In the genomic region with DNA sequence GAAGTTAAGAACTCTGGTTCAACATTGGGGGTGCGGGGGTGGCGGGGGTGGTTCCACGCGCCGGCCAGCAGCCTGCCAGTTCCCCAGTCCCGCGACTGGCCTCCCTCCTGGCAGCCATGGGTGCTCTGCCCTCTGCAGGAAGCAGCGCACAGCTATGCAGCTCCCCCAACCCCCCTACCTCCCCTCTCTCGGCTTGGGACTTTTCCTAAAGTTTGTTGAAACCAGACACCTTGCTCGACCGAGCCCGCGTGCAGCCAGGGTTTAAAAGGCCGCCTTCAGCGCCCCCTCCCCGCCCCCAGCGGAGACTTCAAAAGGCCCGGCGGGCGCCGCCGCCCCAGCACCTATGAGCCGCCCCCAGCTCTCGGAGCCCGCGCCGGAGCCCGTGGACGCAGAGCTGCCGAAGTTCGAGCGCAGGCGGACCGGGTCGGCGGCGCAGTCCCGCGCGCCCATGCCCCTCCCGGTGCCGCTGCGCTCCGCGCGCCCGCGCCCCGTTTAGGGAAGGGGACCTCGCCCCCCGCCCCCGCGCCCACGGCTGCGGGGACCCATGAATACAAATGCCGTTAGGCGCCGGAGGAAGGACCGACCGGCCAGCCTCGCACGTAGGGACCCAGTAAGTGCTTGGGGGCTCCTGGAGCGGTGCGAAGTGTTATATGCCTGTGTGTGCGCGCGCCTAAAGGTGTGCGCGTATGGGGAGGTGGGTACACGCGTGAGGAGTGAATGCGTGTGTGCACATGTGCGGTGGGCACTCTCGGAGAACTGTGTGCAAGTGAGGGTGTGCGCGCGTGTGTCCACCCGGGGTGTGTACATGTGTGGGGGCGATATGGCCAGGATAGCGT, we compare ENCODE assay signal across 1 cellular context.
TF ChIP-seq lines count a peak whose summit lies in the region.

No MANE protein-coding gene starts in this region.

TF ChIP-seq in HepG2, 621 proteins besides CTCF, POLR2A, EP300 and RAD21 (continued from another document and continues in another):
- TF ChIP-seq, protein P1, sequence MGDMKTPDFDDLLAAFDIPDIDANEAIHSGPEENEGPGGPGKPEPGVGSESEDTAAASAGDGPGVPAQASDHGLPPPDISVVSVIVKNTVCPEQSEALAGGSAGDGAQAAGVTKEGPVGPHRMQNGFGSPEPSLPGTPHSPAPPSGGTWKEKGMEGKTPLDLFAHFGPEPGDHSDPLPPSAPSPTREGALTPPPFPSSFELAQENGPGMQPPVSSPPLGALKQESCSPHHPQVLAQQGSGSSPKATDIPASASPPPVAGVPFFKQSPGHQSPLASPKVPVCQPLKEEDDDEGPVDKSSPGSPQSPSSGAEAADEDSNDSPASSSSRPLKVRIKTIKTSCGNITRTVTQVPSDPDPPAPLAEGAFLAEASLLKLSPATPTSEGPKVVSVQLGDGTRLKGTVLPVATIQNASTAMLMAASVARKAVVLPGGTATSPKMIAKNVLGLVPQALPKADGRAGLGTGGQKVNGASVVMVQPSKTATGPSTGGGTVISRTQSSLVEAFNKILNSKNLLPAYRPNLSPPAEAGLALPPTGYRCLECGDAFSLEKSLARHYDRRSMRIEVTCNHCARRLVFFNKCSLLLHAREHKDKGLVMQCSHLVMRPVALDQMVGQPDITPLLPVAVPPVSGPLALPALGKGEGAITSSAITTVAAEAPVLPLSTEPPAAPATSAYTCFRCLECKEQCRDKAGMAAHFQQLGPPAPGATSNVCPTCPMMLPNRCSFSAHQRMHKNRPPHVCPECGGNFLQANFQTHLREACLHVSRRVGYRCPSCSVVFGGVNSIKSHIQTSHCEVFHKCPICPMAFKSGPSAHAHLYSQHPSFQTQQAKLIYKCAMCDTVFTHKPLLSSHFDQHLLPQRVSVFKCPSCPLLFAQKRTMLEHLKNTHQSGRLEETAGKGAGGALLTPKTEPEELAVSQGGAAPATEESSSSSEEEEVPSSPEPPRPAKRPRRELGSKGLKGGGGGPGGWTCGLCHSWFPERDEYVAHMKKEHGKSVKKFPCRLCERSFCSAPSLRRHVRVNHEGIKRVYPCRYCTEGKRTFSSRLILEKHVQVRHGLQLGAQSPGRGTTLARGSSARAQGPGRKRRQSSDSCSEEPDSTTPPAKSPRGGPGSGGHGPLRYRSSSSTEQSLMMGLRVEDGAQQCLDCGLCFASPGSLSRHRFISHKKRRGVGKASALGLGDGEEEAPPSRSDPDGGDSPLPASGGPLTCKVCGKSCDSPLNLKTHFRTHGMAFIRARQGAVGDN (CRISPR knock-in tag; IDR thresholded peaks at IDR 0.05) = peak; percentile 85
- TF ChIP-seq HOXA3 (CRISPR knock-in tag; IDR thresholded peaks at IDR 0.05) (peak; percentile 79; the same call in 1 of the 2 replicates), STAG1 (CRISPR knock-in tag; IDR thresholded peaks at IDR 0.05) (peak; percentile 81), POLR2AphosphoS5 (IDR thresholded peaks at IDR 0.05; ENCODE audit: low read depth, low read length) (peak; percentile 62; the same call in 1 of the 2 replicates), FOSL2 (CRISPR knock-in tag; IDR thresholded peaks at IDR 0.05) (peak; percentile 39), ZSCAN31 (CRISPR knock-in tag; IDR thresholded peaks at IDR 0.05; ENCODE audit: low read depth) (peak; percentile 80), ZNF292 (CRISPR knock-in tag; IDR thresholded peaks at IDR 0.05; ENCODE audit: borderline replicate concordance, low read depth) (peak; percentile 64; the same call in 1 of the 2 replicates), ZNF329 (CRISPR knock-in tag; IDR thresholded peaks at IDR 0.05; ENCODE audit: low read depth) (peak; percentile 56; the same call in 1 of the 2 replicates), ARNT2 (CRISPR knock-in tag; IDR thresholded peaks at IDR 0.05; ENCODE audit: low read depth) (peak; percentile 73), FOXA3 (CRISPR knock-in tag; IDR thresholded peaks at IDR 0.05) (peak; percentile 42; the same call in 1 of the 2 replicates), HNRNPL (IDR thresholded peaks at IDR 0.05; ENCODE audit: low read depth, low read length) (peak; percentile 80), ZNF33A (CRISPR knock-in tag; IDR thresholded peaks at IDR 0.05; ENCODE audit: borderline replicate concordance) (no peak), PHF20 (CRISPR knock-in tag; IDR thresholded peaks at IDR 0.05) (0 out of 2 replicates have a peak, but pooled peaks have one; percentile 11), ZSCAN25 (CRISPR knock-in tag; IDR thresholded peaks at IDR 0.05) (peak; percentile 82), ZNF160 (CRISPR knock-in tag; IDR thresholded peaks at IDR 0.05) (no peak)
- TF ChIP-seq, protein P2, sequence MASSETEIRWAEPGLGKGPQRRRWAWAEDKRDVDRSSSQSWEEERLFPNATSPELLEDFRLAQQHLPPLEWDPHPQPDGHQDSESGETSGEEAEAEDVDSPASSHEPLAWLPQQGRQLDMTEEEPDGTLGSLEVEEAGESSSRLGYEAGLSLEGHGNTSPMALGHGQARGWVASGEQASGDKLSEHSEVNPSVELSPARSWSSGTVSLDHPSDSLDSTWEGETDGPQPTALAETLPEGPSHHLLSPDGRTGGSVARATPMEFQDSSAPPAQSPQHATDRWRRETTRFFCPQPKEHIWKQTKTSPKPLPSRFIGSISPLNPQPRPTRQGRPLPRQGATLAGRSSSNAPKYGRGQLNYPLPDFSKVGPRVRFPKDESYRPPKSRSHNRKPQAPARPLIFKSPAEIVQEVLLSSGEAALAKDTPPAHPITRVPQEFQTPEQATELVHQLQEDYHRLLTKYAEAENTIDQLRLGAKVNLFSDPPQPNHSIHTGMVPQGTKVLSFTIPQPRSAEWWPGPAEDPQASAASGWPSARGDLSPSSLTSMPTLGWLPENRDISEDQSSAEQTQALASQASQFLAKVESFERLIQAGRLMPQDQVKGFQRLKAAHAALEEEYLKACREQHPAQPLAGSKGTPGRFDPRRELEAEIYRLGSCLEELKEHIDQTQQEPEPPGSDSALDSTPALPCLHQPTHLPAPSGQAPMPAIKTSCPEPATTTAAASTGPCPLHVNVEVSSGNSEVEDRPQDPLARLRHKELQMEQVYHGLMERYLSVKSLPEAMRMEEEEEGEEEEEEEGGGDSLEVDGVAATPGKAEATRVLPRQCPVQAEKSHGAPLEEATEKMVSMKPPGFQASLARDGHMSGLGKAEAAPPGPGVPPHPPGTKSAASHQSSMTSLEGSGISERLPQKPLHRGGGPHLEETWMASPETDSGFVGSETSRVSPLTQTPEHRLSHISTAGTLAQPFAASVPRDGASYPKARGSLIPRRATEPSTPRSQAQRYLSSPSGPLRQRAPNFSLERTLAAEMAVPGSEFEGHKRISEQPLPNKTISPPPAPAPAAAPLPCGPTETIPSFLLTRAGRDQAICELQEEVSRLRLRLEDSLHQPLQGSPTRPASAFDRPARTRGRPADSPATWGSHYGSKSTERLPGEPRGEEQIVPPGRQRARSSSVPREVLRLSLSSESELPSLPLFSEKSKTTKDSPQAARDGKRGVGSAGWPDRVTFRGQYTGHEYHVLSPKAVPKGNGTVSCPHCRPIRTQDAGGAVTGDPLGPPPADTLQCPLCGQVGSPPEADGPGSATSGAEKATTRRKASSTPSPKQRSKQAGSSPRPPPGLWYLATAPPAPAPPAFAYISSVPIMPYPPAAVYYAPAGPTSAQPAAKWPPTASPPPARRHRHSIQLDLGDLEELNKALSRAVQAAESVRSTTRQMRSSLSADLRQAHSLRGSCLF (CRISPR knock-in tag; IDR thresholded peaks at IDR 0.05; ENCODE audit: borderline replicate concordance) = 0 out of 2 replicates have a peak, but pooled peaks have one; percentile 43
- TF ChIP-seq, protein P3, sequence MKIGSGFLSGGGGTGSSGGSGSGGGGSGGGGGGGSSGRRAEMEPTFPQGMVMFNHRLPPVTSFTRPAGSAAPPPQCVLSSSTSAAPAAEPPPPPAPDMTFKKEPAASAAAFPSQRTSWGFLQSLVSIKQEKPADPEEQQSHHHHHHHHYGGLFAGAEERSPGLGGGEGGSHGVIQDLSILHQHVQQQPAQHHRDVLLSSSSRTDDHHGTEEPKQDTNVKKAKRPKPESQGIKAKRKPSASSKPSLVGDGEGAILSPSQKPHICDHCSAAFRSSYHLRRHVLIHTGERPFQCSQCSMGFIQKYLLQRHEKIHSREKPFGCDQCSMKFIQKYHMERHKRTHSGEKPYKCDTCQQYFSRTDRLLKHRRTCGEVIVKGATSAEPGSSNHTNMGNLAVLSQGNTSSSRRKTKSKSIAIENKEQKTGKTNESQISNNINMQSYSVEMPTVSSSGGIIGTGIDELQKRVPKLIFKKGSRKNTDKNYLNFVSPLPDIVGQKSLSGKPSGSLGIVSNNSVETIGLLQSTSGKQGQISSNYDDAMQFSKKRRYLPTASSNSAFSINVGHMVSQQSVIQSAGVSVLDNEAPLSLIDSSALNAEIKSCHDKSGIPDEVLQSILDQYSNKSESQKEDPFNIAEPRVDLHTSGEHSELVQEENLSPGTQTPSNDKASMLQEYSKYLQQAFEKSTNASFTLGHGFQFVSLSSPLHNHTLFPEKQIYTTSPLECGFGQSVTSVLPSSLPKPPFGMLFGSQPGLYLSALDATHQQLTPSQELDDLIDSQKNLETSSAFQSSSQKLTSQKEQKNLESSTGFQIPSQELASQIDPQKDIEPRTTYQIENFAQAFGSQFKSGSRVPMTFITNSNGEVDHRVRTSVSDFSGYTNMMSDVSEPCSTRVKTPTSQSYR (CRISPR knock-in tag; IDR thresholded peaks at IDR 0.05; ENCODE audit: borderline replicate concordance) = peak; percentile 88; the same call in 1 of the 2 replicates
- TF ChIP-seq, protein P4, sequence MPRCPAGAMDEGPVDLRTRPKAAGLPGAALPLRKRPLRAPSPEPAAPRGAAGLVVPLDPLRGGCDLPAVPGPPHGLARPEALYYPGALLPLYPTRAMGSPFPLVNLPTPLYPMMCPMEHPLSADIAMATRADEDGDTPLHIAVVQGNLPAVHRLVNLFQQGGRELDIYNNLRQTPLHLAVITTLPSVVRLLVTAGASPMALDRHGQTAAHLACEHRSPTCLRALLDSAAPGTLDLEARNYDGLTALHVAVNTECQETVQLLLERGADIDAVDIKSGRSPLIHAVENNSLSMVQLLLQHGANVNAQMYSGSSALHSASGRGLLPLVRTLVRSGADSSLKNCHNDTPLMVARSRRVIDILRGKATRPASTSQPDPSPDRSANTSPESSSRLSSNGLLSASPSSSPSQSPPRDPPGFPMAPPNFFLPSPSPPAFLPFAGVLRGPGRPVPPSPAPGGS (CRISPR knock-in tag; IDR thresholded peaks at IDR 0.05) = peak; percentile 75; the same call in 1 of the 2 replicates
- TF ChIP-seq, protein P5, sequence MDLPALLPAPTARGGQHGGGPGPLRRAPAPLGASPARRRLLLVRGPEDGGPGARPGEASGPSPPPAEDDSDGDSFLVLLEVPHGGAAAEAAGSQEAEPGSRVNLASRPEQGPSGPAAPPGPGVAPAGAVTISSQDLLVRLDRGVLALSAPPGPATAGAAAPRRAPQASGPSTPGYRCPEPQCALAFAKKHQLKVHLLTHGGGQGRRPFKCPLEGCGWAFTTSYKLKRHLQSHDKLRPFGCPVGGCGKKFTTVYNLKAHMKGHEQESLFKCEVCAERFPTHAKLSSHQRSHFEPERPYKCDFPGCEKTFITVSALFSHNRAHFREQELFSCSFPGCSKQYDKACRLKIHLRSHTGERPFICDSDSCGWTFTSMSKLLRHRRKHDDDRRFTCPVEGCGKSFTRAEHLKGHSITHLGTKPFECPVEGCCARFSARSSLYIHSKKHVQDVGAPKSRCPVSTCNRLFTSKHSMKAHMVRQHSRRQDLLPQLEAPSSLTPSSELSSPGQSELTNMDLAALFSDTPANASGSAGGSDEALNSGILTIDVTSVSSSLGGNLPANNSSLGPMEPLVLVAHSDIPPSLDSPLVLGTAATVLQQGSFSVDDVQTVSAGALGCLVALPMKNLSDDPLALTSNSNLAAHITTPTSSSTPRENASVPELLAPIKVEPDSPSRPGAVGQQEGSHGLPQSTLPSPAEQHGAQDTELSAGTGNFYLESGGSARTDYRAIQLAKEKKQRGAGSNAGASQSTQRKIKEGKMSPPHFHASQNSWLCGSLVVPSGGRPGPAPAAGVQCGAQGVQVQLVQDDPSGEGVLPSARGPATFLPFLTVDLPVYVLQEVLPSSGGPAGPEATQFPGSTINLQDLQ (CRISPR knock-in tag; IDR thresholded peaks at IDR 0.05) = no peak; the same call in 1 of the 2 replicates
- TF ChIP-seq, protein P6, sequence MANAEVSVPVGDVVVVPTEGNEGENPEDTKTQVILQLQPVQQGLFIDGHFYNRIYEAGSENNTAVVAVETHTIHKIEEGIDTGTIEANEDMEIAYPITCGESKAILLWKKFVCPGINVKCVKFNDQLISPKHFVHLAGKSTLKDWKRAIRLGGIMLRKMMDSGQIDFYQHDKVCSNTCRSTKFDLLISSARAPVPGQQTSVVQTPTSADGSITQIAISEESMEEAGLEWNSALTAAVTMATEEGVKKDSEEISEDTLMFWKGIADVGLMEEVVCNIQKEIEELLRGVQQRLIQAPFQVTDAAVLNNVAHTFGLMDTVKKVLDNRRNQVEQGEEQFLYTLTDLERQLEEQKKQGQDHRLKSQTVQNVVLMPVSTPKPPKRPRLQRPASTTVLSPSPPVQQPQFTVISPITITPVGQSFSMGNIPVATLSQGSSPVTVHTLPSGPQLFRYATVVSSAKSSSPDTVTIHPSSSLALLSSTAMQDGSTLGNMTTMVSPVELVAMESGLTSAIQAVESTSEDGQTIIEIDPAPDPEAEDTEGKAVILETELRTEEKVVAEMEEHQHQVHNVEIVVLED (CRISPR knock-in tag; IDR thresholded peaks at IDR 0.05; ENCODE audit: borderline replicate concordance) = peak; percentile 57; the same call in 1 of the 2 replicates
- TF ChIP-seq, protein P7, sequence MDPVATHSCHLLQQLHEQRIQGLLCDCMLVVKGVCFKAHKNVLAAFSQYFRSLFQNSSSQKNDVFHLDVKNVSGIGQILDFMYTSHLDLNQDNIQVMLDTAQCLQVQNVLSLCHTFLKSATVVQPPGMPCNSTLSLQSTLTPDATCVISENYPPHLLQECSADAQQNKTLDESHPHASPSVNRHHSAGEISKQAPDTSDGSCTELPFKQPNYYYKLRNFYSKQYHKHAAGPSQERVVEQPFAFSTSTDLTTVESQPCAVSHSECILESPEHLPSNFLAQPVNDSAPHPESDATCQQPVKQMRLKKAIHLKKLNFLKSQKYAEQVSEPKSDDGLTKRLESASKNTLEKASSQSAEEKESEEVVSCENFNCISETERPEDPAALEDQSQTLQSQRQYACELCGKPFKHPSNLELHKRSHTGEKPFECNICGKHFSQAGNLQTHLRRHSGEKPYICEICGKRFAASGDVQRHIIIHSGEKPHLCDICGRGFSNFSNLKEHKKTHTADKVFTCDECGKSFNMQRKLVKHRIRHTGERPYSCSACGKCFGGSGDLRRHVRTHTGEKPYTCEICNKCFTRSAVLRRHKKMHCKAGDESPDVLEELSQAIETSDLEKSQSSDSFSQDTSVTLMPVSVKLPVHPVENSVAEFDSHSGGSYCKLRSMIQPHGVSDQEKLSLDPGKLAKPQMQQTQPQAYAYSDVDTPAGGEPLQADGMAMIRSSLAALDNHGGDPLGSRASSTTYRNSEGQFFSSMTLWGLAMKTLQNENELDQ (CRISPR knock-in tag; IDR thresholded peaks at IDR 0.05; ENCODE audit: borderline replicate concordance) = no peak
- TF ChIP-seq, protein P8, sequence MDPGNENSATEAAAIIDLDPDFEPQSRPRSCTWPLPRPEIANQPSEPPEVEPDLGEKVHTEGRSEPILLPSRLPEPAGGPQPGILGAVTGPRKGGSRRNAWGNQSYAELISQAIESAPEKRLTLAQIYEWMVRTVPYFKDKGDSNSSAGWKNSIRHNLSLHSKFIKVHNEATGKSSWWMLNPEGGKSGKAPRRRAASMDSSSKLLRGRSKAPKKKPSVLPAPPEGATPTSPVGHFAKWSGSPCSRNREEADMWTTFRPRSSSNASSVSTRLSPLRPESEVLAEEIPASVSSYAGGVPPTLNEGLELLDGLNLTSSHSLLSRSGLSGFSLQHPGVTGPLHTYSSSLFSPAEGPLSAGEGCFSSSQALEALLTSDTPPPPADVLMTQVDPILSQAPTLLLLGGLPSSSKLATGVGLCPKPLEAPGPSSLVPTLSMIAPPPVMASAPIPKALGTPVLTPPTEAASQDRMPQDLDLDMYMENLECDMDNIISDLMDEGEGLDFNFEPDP (CRISPR knock-in tag; conservative IDR thresholded peaks at IDR 0.05) = no peak
